In the genomic region with DNA sequence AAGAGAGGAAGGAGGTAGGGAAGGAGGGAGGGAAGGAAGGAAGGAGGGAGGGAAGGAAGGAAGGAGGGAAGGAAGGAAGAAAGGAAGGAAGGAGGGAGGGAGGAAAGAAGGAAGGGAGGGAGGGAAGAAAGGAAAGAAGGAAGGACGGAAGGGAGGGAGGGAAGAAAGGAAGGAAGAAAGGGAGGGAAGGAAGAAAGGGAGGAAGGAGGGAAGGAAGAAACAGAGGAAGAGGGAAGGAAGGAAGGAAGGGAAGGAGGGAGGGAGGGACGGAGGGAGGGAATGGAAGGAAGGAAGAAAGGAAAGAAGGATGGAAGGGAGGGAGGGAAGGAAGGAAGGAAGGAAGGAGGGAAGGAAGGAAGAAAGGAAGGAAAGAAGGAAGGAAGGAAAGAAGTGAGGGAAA, we compare ENCODE assay signal across 2 cellular contexts.
TF ChIP-seq lines count a peak whose summit lies in the region.

No MANE protein-coding gene starts in this region.

TF ChIP-seq in HEK293, 187 proteins besides CTCF, POLR2A, EP300 and RAD21 (continues in another document):
- TF ChIP-seq ZNF785 (tag by site-specific recombination; IDR thresholded peaks at IDR 0.05) (no peak), PRDM1 (tag by site-specific recombination; IDR thresholded peaks at IDR 0.05) (peak; percentile 40; the same call in 1 of the 2 replicates), IKZF3 (tag by site-specific recombination; IDR thresholded peaks at IDR 0.05) (no peak), ZNF133 (tag by site-specific recombination; IDR thresholded peaks at IDR 0.05) (no peak), ZNF169 (tag by site-specific recombination; IDR thresholded peaks at IDR 0.05) (no peak), ZSCAN30 (tag by site-specific recombination; IDR thresholded peaks at IDR 0.05) (no peak), ZNF792 (tag by site-specific recombination; IDR thresholded peaks at IDR 0.05) (no peak), ZBTB20 (tag by site-specific recombination; IDR thresholded peaks at IDR 0.05) (no peak), FEZF1 (tag by site-specific recombination; IDR thresholded peaks at IDR 0.05) (no peak), ZNF776 (tag by site-specific recombination; IDR thresholded peaks at IDR 0.05; ENCODE audit: borderline replicate concordance) (0 out of 2 replicates have a peak, but pooled peaks have one; percentile 33), OSR2 (tag by site-specific recombination; IDR thresholded peaks at IDR 0.05) (no peak), ZNF266 (tag by site-specific recombination; IDR thresholded peaks at IDR 0.05; ENCODE audit: low read depth) (no peak), MZF1 (tag by site-specific recombination; IDR thresholded peaks at IDR 0.05; ENCODE audit: borderline replicate concordance) (no peak), ZNF416 (tag by site-specific recombination; IDR thresholded peaks at IDR 0.05) (no peak), ZNF214 (tag by site-specific recombination; IDR thresholded peaks at IDR 0.05; ENCODE audit: borderline replicate concordance) (no peak), ZNF354C (tag by site-specific recombination; IDR thresholded peaks at IDR 0.05; ENCODE audit: borderline replicate concordance, low read depth) (no peak), ZNF747 (tag by site-specific recombination; IDR thresholded peaks at IDR 0.05) (no peak), ZNF121 (tag by site-specific recombination; IDR thresholded peaks at IDR 0.05) (no peak), ZNF423 (tag by site-specific recombination; IDR thresholded peaks at IDR 0.05) (no peak), ZSCAN16 (tag by site-specific recombination; IDR thresholded peaks at IDR 0.05) (no peak)
- TF ChIP-seq, protein P1, sequence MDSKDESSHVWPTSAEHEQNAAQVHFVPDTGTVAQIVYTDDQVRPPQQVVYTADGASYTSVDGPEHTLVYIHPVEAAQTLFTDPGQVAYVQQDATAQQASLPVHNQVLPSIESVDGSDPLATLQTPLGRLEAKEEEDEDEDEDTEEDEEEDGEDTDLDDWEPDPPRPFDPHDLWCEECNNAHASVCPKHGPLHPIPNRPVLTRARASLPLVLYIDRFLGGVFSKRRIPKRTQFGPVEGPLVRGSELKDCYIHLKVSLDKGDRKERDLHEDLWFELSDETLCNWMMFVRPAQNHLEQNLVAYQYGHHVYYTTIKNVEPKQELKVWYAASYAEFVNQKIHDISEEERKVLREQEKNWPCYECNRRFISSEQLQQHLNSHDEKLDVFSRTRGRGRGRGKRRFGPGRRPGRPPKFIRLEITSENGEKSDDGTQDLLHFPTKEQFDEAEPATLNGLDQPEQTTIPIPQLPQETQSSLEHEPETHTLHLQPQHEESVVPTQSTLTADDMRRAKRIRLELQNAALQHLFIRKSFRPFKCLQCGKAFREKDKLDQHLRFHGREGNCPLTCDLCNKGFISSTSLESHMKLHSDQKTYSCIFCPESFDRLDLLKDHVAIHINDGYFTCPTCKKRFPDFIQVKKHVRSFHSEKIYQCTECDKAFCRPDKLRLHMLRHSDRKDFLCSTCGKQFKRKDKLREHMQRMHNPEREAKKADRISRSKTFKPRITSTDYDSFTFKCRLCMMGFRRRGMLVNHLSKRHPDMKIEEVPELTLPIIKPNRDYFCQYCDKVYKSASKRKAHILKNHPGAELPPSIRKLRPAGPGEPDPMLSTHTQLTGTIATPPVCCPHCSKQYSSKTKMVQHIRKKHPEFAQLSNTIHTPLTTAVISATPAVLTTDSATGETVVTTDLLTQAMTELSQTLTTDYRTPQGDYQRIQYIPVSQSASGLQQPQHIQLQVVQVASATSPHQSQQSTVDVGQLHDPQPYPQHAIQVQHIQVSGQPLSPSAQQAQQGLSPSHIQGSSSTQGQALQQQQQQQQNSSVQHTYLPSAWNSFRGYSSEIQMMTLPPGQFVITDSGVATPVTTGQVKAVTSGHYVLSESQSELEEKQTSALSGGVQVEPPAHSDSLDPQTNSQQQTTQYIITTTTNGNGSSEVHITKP (tag by site-specific recombination; IDR thresholded peaks at IDR 0.05), result no peak
- TF ChIP-seq, protein P2, sequence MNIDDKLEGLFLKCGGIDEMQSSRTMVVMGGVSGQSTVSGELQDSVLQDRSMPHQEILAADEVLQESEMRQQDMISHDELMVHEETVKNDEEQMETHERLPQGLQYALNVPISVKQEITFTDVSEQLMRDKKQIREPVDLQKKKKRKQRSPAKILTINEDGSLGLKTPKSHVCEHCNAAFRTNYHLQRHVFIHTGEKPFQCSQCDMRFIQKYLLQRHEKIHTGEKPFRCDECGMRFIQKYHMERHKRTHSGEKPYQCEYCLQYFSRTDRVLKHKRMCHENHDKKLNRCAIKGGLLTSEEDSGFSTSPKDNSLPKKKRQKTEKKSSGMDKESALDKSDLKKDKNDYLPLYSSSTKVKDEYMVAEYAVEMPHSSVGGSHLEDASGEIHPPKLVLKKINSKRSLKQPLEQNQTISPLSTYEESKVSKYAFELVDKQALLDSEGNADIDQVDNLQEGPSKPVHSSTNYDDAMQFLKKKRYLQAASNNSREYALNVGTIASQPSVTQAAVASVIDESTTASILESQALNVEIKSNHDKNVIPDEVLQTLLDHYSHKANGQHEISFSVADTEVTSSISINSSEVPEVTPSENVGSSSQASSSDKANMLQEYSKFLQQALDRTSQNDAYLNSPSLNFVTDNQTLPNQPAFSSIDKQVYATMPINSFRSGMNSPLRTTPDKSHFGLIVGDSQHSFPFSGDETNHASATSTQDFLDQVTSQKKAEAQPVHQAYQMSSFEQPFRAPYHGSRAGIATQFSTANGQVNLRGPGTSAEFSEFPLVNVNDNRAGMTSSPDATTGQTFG (tag by site-specific recombination; IDR thresholded peaks at IDR 0.05; ENCODE audit: borderline replicate concordance), result 0 out of 2 replicates have a peak, but pooled peaks have one; percentile 11

TF ChIP-seq in K562, 482 proteins besides CTCF, POLR2A, EP300 and RAD21:
- TF ChIP-seq, protein P3, sequence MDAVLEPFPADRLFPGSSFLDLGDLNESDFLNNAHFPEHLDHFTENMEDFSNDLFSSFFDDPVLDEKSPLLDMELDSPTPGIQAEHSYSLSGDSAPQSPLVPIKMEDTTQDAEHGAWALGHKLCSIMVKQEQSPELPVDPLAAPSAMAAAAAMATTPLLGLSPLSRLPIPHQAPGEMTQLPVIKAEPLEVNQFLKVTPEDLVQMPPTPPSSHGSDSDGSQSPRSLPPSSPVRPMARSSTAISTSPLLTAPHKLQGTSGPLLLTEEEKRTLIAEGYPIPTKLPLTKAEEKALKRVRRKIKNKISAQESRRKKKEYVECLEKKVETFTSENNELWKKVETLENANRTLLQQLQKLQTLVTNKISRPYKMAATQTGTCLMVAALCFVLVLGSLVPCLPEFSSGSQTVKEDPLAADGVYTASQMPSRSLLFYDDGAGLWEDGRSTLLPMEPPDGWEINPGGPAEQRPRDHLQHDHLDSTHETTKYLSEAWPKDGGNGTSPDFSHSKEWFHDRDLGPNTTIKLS (IDR thresholded peaks at IDR 0.05; ENCODE audit: borderline replicate concordance, low read depth), result no peak
- TF ChIP-seq ZNF174 (CRISPR knock-in tag; IDR thresholded peaks at IDR 0.05), result no peak
- TF ChIP-seq MTA1 (IDR thresholded peaks at IDR 0.05; ENCODE audit: borderline replicate concordance), result peak; percentile 61; the same call in 1 of the 2 replicates
- TF ChIP-seq, protein P4, sequence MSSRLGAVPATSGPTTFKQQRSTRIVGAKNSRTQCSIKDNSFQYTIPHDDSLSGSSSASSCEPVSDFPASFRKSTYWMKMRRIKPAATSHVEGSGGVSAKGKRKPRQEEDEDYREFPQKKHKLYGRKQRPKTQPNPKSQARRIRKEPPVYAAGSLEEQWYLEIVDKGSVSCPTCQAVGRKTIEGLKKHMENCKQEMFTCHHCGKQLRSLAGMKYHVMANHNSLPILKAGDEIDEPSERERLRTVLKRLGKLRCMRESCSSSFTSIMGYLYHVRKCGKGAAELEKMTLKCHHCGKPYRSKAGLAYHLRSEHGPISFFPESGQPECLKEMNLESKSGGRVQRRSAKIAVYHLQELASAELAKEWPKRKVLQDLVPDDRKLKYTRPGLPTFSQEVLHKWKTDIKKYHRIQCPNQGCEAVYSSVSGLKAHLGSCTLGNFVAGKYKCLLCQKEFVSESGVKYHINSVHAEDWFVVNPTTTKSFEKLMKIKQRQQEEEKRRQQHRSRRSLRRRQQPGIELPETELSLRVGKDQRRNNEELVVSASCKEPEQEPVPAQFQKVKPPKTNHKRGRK (tag; IDR thresholded peaks at IDR 0.05), result peak; percentile 88
- 0 out of 2 replicates have a peak, but pooled peaks have one; percentile 47 for TF ChIP-seq TSC22D4 (tag; IDR thresholded peaks at IDR 0.05)
- TF ChIP-seq, protein P5, sequence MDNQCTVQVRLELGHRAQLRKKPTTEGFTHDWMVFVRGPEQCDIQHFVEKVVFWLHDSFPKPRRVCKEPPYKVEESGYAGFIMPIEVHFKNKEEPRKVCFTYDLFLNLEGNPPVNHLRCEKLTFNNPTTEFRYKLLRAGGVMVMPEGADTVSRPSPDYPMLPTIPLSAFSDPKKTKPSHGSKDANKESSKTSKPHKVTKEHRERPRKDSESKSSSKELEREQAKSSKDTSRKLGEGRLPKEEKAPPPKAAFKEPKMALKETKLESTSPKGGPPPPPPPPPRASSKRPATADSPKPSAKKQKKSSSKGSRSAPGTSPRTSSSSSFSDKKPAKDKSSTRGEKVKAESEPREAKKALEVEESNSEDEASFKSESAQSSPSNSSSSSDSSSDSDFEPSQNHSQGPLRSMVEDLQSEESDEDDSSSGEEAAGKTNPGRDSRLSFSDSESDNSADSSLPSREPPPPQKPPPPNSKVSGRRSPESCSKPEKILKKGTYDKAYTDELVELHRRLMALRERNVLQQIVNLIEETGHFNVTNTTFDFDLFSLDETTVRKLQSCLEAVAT (IDR thresholded peaks at IDR 0.05), result peak in 1 of 2 experiments; percentile 35; a peak in 1 of 4 replicates
- TF ChIP-seq TAF7 (tag; IDR thresholded peaks at IDR 0.05), result no peak
